ENCODE assay signal across 14 cellular contexts in genomic region chr9:11893331-11893730, GRCh38.
"Had no signal": no experiment of that assay in that cellular context is flagged by ENCODE, and none has a peak within 500 bp of the region (broad histone marks: within the 10 kb centered on the region; RNA-seq: fewer than 3 reads in every experiment).

No MANE protein-coding gene starts in this region.

- H3K9ac ChIP-seq: neural progenitor cell, parathyroid adenoma had no signal

- H3K4me2 ChIP-seq: neural progenitor cell had no signal

- H3K27ac ChIP-seq: foreskin keratinocyte, neural progenitor cell, parathyroid adenoma, stomach, thyroid gland, uterus had no signal

- FAIRE-seq: keratinocyte had no signal

- H3K4me3 ChIP-seq: neural progenitor cell, stomach, thyroid gland, uterus had no signal

- DNase-seq: activated CD8-positive, alpha-beta memory T cell treated with anti-CD3 and anti-CD28 coated beads, Interleukin-2, amount 10 ng/mL, durations not matched to agents 7 days and 5 days; activated effector memory CD4-positive, alpha-beta T cell treated with anti-CD3 and anti-CD28 coated beads, Interleukin-2, amount 50 U/mL, for 16 hours; activated T-cell treated with anti-CD3 and anti-CD28 coated beads, Interleukin-2, amount 50 U/mL, for 24 hours; central memory CD4-positive, alpha-beta T cell; effector memory CD8-positive, alpha-beta T cell; foreskin keratinocyte; left ventricle myocardium superior; stomach; T-helper 17 cell; thyroid gland; uterus had no signal

- H3K79me2 ChIP-seq: parathyroid adenoma had no signal

- H3K4me1 ChIP-seq: foreskin keratinocyte, neural progenitor cell, parathyroid adenoma, stomach, thyroid gland, uterus had no signal

- H2AFZ ChIP-seq: neural progenitor cell, parathyroid adenoma had no signal

- H3K9me3 ChIP-seq: thyroid gland, uterus had no signal

- H3K27me3 ChIP-seq: foreskin keratinocyte, neural progenitor cell, stomach, thyroid gland, uterus had no signal

- H3K36me3 ChIP-seq: neural progenitor cell, stomach, thyroid gland, uterus had no signal
